1 cellular context compared by ENCODE assay signal in genomic region chr2:179302764-179303561, GRCh38.
TF ChIP-seq lines count a peak whose summit lies in the region.

No MANE protein-coding gene starts in this region.

TF ChIP-seq in IMR-90, 13 proteins besides CTCF, POLR2A, EP300 and RAD21 (continued from another document):
- TF ChIP-seq USF2 (IDR thresholded peaks at IDR 0.05; ENCODE audit: low read depth, low read length) (no peak), CEBPB (IDR thresholded peaks at IDR 0.05; ENCODE audit: low read depth, low read length) (no peak), MAZ (IDR thresholded peaks at IDR 0.05; ENCODE audit: borderline replicate concordance, low read depth, low read length) (no peak), ELK1 (IDR thresholded peaks at IDR 0.05; ENCODE audit: borderline replicate concordance, low read depth, low read length) (no peak), RCOR1 (IDR thresholded peaks at IDR 0.05; ENCODE audit: insufficient replicate concordance, low read length) (no peak)
